10 cellular contexts compared by ENCODE assay signal in genomic region chr14:49960453-49960852, GRCh38.
DNase-seq lines count a peak whose midpoint lies in the region; ATAC-seq and TF ChIP-seq lines count a peak whose summit lies in the region.
"Had no signal": no experiment of that assay in that cellular context is flagged by ENCODE, and none has a peak within 500 bp of the region (broad histone marks: within the 10 kb centered on the region; RNA-seq: fewer than 3 reads in every experiment).

No MANE protein-coding gene starts in this region.

- peak overlapping the region; percentile 38 for H3K4me3 ChIP-seq in Karpas-422 (ENCODE audit: low read length)
- no peak overlapping the region for H3K4me3 ChIP-seq in brain microvascular endothelial cell (ENCODE audit: low read depth, low read length)

- no peaks in the 10 kb centered on the region for H3K27me3 ChIP-seq in Karpas-422 (ENCODE audit: low read length)
- no peaks in the 10 kb centered on the region for H3K27me3 ChIP-seq in brain microvascular endothelial cell (replicated peaks)

- H3K79me2 ChIP-seq in Karpas-422 (ENCODE audit: low read length) = no peaks in the 10 kb centered on the region

- POLR2A ChIA-PET in activated naive CD8-positive, alpha-beta T cell treated with anti-CD3 and anti-CD28 coated beads, Interleukin-2, amount 10 ng/mL, durations not matched to agents 7 days and 5 days (lab: Charles Lee) = interaction anchor here (0.7 to 1.5 kb wide), 4 partner anchors 10 to 96 kb away, joined by 3 to 4 read pairs (median 4); no protein-coding TSS in a partner anchor

- peaks cover 41% of the 10 kb centered on the region for H3K4me1 Mint-ChIP-seq in T-helper 1 cell treated with Interleukin-12 subunit alpha and Interleukin-12 subunit beta and Interleukin-4 antibody, amounts not matched to agents 30 μg/mL and 1 μg/mL, for 36 hours (ENCODE audit: low read depth)
- H3K4me1 Mint-ChIP-seq in activated naive CD8-positive, alpha-beta T cell treated with anti-CD3 and anti-CD28 coated beads, Interleukin-2, amount 10 ng/mL, durations not matched to agents 7 days and 5 days = peaks cover 22% of the 10 kb centered on the region
- peaks cover 66% of the 10 kb centered on the region for H3K4me1 Mint-ChIP-seq in stimulated activated memory B cell treated with anti-CD40 and anti-IgM and Interleukin-4, amounts not matched to agents 10 μg/mL and 1 μg/mL and 100 μg/mL, for 72 hours
- peaks cover 51% of the 10 kb centered on the region for H3K4me1 Mint-ChIP-seq in activated T-helper 1 cell treated with anti-CD3 and anti-CD28 coated beads, Interleukin-12 subunit alpha, Interleukin-12 subunit beta, Interleukin-2, Interleukin-4 antibody, amounts not matched to agents 30 ng/mL and 10 ng/mL and 1 ng/mL, durations not matched to agents 14 hours and 24 hours and 36 hours (ENCODE audit: low read depth)

- peak overlapping the region; percentile 20 for H3K9ac ChIP-seq in Karpas-422 (ENCODE audit: low read length)

- no peaks in the 10 kb centered on the region for H3K36me3 ChIP-seq in Karpas-422 (ENCODE audit: insufficient read depth, low read length)
- H3K36me3 ChIP-seq in brain microvascular endothelial cell (replicated peaks) = no peaks in the 10 kb centered on the region

- no peaks in the 10 kb centered on the region for H3K27me3 Mint-ChIP-seq in T-helper 1 cell treated with Interleukin-12 subunit alpha and Interleukin-12 subunit beta and Interleukin-4 antibody, amounts not matched to agents 30 μg/mL and 1 μg/mL, for 36 hours (ENCODE audit: low read depth)
- H3K27me3 Mint-ChIP-seq in activated naive CD8-positive, alpha-beta T cell treated with anti-CD3 and anti-CD28 coated beads, Interleukin-2, amount 10 ng/mL, durations not matched to agents 7 days and 5 days = no peaks in the 10 kb centered on the region
- no peaks in the 10 kb centered on the region for H3K27me3 Mint-ChIP-seq in stimulated activated memory B cell treated with anti-CD40 and anti-IgM and Interleukin-4, amounts not matched to agents 10 μg/mL and 1 μg/mL and 100 μg/mL, for 72 hours
- H3K27me3 Mint-ChIP-seq in activated T-helper 1 cell treated with anti-CD3 and anti-CD28 coated beads, Interleukin-12 subunit alpha, Interleukin-12 subunit beta, Interleukin-2, Interleukin-4 antibody, amounts not matched to agents 30 ng/mL and 10 ng/mL and 1 ng/mL, durations not matched to agents 14 hours and 24 hours and 36 hours (ENCODE audit: insufficient read depth) = no peaks in the 10 kb centered on the region

- no peaks in the 10 kb centered on the region for H3K9me3 ChIP-seq in Karpas-422 (ENCODE audit: low read length)

- in situ Hi-C loops in brain microvascular endothelial cell (cut with HindIII; ENCODE audit: low pct_ligation_motif_present, low sequenced_read_pairs) = no loop called here

- H3K4me1 ChIP-seq in Karpas-422 (ENCODE audit: low read length) = peaks cover 45% of the 10 kb centered on the region

- no peak for DNase-seq in T-helper 1 cell
- peak; percentile 71 for DNase-seq in Karpas-422
- DNase-seq in activated naive CD8-positive, alpha-beta T cell treated with anti-CD3 and anti-CD28 coated beads, Interleukin-2, amount 10 ng/mL, durations not matched to agents 7 days and 5 days = no peak
- DNase-seq in brain microvascular endothelial cell = no peak
- DNase-seq in GM20000 (ENCODE audit: low spot score) = no peak
- DNase-seq in activated T-helper 1 cell treated with anti-CD3 and anti-CD28 coated beads, Interleukin-12 subunit alpha, Interleukin-12 subunit beta, Interleukin-2, Interleukin-4 antibody, amounts not matched to agents 30 ng/mL and 10 ng/mL and 1 ng/mL, durations not matched to agents 14 hours and 24 hours and 36 hours (ENCODE audit: low spot score) = no peak
- DNase-seq: erythroblast, NCI-H2227 treated with DMSO at 0.1 percent for 48 hours had no signal

- H4K20me1 ChIP-seq in Karpas-422 (ENCODE audit: insufficient read depth, low read depth, low read length) = no peaks in the 10 kb centered on the region

- peaks cover 8% of the 10 kb centered on the region for H3K36me3 Mint-ChIP-seq in T-helper 1 cell treated with Interleukin-12 subunit alpha and Interleukin-12 subunit beta and Interleukin-4 antibody, amounts not matched to agents 30 μg/mL and 1 μg/mL, for 36 hours (ENCODE audit: low read depth)
- H3K36me3 Mint-ChIP-seq in activated naive CD8-positive, alpha-beta T cell treated with anti-CD3 and anti-CD28 coated beads, Interleukin-2, amount 10 ng/mL, durations not matched to agents 7 days and 5 days = peaks cover 2% of the 10 kb centered on the region
- H3K36me3 Mint-ChIP-seq in stimulated activated memory B cell treated with anti-CD40 and anti-IgM and Interleukin-4, amounts not matched to agents 10 μg/mL and 1 μg/mL and 100 μg/mL, for 72 hours = no peaks in the 10 kb centered on the region
- peaks cover 5% of the 10 kb centered on the region for H3K36me3 Mint-ChIP-seq in activated T-helper 1 cell treated with anti-CD3 and anti-CD28 coated beads, Interleukin-12 subunit alpha, Interleukin-12 subunit beta, Interleukin-2, Interleukin-4 antibody, amounts not matched to agents 30 ng/mL and 10 ng/mL and 1 ng/mL, durations not matched to agents 14 hours and 24 hours and 36 hours (ENCODE audit: low read depth)

- H3K9me3 Mint-ChIP-seq in T-helper 1 cell treated with Interleukin-12 subunit alpha and Interleukin-12 subunit beta and Interleukin-4 antibody, amounts not matched to agents 30 μg/mL and 1 μg/mL, for 36 hours = peaks cover 4% of the 10 kb centered on the region
- H3K9me3 Mint-ChIP-seq in activated naive CD8-positive, alpha-beta T cell treated with anti-CD3 and anti-CD28 coated beads, Interleukin-2, amount 10 ng/mL, durations not matched to agents 7 days and 5 days = no peaks in the 10 kb centered on the region
- no peaks in the 10 kb centered on the region for H3K9me3 Mint-ChIP-seq in stimulated activated memory B cell treated with anti-CD40 and anti-IgM and Interleukin-4, amounts not matched to agents 10 μg/mL and 1 μg/mL and 100 μg/mL, for 72 hours
- H3K9me3 Mint-ChIP-seq in activated T-helper 1 cell treated with anti-CD3 and anti-CD28 coated beads, Interleukin-12 subunit alpha, Interleukin-12 subunit beta, Interleukin-2, Interleukin-4 antibody, amounts not matched to agents 30 ng/mL and 10 ng/mL and 1 ng/mL, durations not matched to agents 14 hours and 24 hours and 36 hours = peaks cover 3% of the 10 kb centered on the region

- no peak overlapping the region for H3K4me3 Mint-ChIP-seq in T-helper 1 cell treated with Interleukin-12 subunit alpha and Interleukin-12 subunit beta and Interleukin-4 antibody, amounts not matched to agents 30 μg/mL and 1 μg/mL, for 36 hours
- H3K4me3 Mint-ChIP-seq in activated naive CD8-positive, alpha-beta T cell treated with anti-CD3 and anti-CD28 coated beads, Interleukin-2, amount 10 ng/mL, durations not matched to agents 7 days and 5 days = no peak overlapping the region
- H3K4me3 Mint-ChIP-seq in stimulated activated memory B cell treated with anti-CD40 and anti-IgM and Interleukin-4, amounts not matched to agents 10 μg/mL and 1 μg/mL and 100 μg/mL, for 72 hours = peak overlapping the region; percentile 72
- H3K4me3 Mint-ChIP-seq in activated T-helper 1 cell treated with anti-CD3 and anti-CD28 coated beads, Interleukin-12 subunit alpha, Interleukin-12 subunit beta, Interleukin-2, Interleukin-4 antibody, amounts not matched to agents 30 ng/mL and 10 ng/mL and 1 ng/mL, durations not matched to agents 14 hours and 24 hours and 36 hours = no peak overlapping the region

- H2AFZ ChIP-seq in Karpas-422 (ENCODE audit: low read length) = peak overlapping the region; percentile 80

- H3K27ac ChIP-seq in Karpas-422 (ENCODE audit: low read length) = peak overlapping the region; percentile 75
- H3K27ac ChIP-seq in brain microvascular endothelial cell = no peak overlapping the region

- H3K4me2 ChIP-seq in Karpas-422 (ENCODE audit: low read depth, low read length, poor library complexity, severe bottlenecking) = peak overlapping the region; percentile 53

- no peaks in the 10 kb centered on the region for H3K9me2 ChIP-seq in Karpas-422 (replicated peaks; ENCODE audit: insufficient read depth, low read length)

- TF ChIP-seq CTCF in brain microvascular endothelial cell (IDR thresholded peaks at IDR 0.05; ENCODE audit: low read depth, low read length, missing control alignments) = no peak
- no peak for TF ChIP-seq CTCF in GM20000 (IDR thresholded peaks at IDR 0.05; ENCODE audit: extremely low read depth, missing control alignments)

- ATAC-seq in activated naive CD8-positive, alpha-beta T cell treated with anti-CD3 and anti-CD28 coated beads, Interleukin-2, amount 10 ng/mL, durations not matched to agents 7 days and 5 days (ENCODE audit: low read depth) = peak; percentile 46
- ATAC-seq in stimulated activated memory B cell treated with anti-CD40 and anti-IgM and Interleukin-4, amounts not matched to agents 10 μg/mL and 1 μg/mL and 100 μg/mL, for 72 hours = peak; percentile 47

- intact Hi-C loops in activated T-helper 1 cell treated with anti-CD3 and anti-CD28 coated beads, Interleukin-12 subunit alpha, Interleukin-12 subunit beta, Interleukin-2, Interleukin-4 antibody, amounts not matched to agents 30 ng/mL and 10 ng/mL and 1 ng/mL, durations not matched to agents 14 hours and 24 hours and 36 hours (cut with micrococcal nuclease) = loop anchor here (2.0 kb wide), 1 partner anchor 14 kb away; no protein-coding TSS in a partner anchor

- peak overlapping the region; percentile 46 for H3K27ac Mint-ChIP-seq in T-helper 1 cell treated with Interleukin-12 subunit alpha and Interleukin-12 subunit beta and Interleukin-4 antibody, amounts not matched to agents 30 μg/mL and 1 μg/mL, for 36 hours
- peak overlapping the region; percentile 10 for H3K27ac Mint-ChIP-seq in activated naive CD8-positive, alpha-beta T cell treated with anti-CD3 and anti-CD28 coated beads, Interleukin-2, amount 10 ng/mL, durations not matched to agents 7 days and 5 days
- H3K27ac Mint-ChIP-seq in stimulated activated memory B cell treated with anti-CD40 and anti-IgM and Interleukin-4, amounts not matched to agents 10 μg/mL and 1 μg/mL and 100 μg/mL, for 72 hours = peak overlapping the region; percentile 98
- no peak overlapping the region for H3K27ac Mint-ChIP-seq in activated T-helper 1 cell treated with anti-CD3 and anti-CD28 coated beads, Interleukin-12 subunit alpha, Interleukin-12 subunit beta, Interleukin-2, Interleukin-4 antibody, amounts not matched to agents 30 ng/mL and 10 ng/mL and 1 ng/mL, durations not matched to agents 14 hours and 24 hours and 36 hours
